9 cellular contexts compared by ENCODE assay signal in genomic region chr2:233075141-233075965, GRCh38. TPM values are rescaled to one million over a fixed set of nuclear protein-coding genes. Genes with fewer than 3 reads are reported as not detected.
DNase-seq lines count a peak whose midpoint lies in the region; ATAC-seq and TF ChIP-seq lines count a peak whose summit lies in the region.
"Had no signal": no experiment of that assay in that cellular context is flagged by ENCODE, and none has a peak within 500 bp of the region (broad histone marks: within the 10 kb centered on the region; RNA-seq: fewer than 3 reads in every experiment).

No MANE protein-coding gene starts in this region.

- H3K9me3 Mint-ChIP-seq in activated T-helper 17 cell treated with anti-CD3 and anti-CD28 coated beads, Interleukin-2, amount 50 U/mL, for 72 hours, result no peaks in the 10 kb centered on the region

- H3K4me1 Mint-ChIP-seq in activated T-helper 17 cell treated with anti-CD3 and anti-CD28 coated beads, Interleukin-2, amount 50 U/mL, for 72 hours, result peaks cover 15% of the 10 kb centered on the region

- peaks cover 0 to 75% (median 19%) of the 10 kb centered on the region in 6 donors for H3K36me3 ChIP-seq in spleen

- DNase-seq in SIG-M5 treated with dmso at 0.1 percent for 504 hours (lab: John Stamatoyannopoulos, UW; ENCODE audit: unreplicated experiment) (peak; percentile 55), SIG-M5 (lab: John Stamatoyannopoulos, UW) (no peak), spleen (peak; percentile 83), GM19240 (ENCODE audit: insufficient read length, low spot score) (no peak), NCI-H345 (lab: John Stamatoyannopoulos, UW) (no peak), NCI-H2107 treated with DMSO at 0.1 percent for 48 hours (lab: John Stamatoyannopoulos, UW; ENCODE audit: unreplicated experiment) (no peak)

- no peaks in the 10 kb centered on the region for H3K27me3 ChIP-seq in spleen (replicated peaks in 1 of 7)

- H3K4me3 Mint-ChIP-seq in activated T-helper 17 cell treated with anti-CD3 and anti-CD28 coated beads, Interleukin-2, amount 50 U/mL, for 72 hours, result no peak overlapping the region

- peaks cover 0 to 9% (median 3%) of the 10 kb centered on the region in 8 donors for H3K9me3 ChIP-seq in spleen

- H3K27me3 Mint-ChIP-seq in activated T-helper 17 cell treated with anti-CD3 and anti-CD28 coated beads, Interleukin-2, amount 50 U/mL, for 72 hours, result no peaks in the 10 kb centered on the region

- H3K27ac Mint-ChIP-seq in activated T-helper 17 cell treated with anti-CD3 and anti-CD28 coated beads, Interleukin-2, amount 50 U/mL, for 72 hours, result no peak overlapping the region

- ATAC-seq in HG03025 (IDR thresholded peaks at IDR 0.05; ENCODE audit: low FRiP score, unreplicated experiment), result peak; percentile 28
- peak; percentile 27 for ATAC-seq in activated T-helper 17 cell treated with anti-CD3 and anti-CD28 coated beads, Interleukin-2, amount 50 U/mL, for 72 hours (replicated peaks)

- peak overlapping the region in 5 of 8 donors; percentile 1 to 60 (median 16) for H3K4me3 ChIP-seq in spleen

- intact Hi-C loops in spleen (cut with DNase I; ENCODE audit: low total_unique reads), result no loop called here

- TF ChIP-seq CTCF in spleen (IDR thresholded peaks at IDR 0.05 in 8 of 11, conservative IDR thresholded peaks at IDR 0.05 in 3 of 11), result no peak

- peaks cover 16% of the 10 kb centered on the region for H3K36me3 Mint-ChIP-seq in activated T-helper 17 cell treated with anti-CD3 and anti-CD28 coated beads, Interleukin-2, amount 50 U/mL, for 72 hours (ENCODE audit: low read depth)

- H3K4me1 ChIP-seq in spleen, result peaks cover 55 to 100% (median 97%) of the 10 kb centered on the region in 6 donors

- peak overlapping the region; percentile 45 to 96 (median 92) for H3K27ac ChIP-seq in spleen

- TF ChIP-seq POLR2A in spleen (IDR thresholded peaks at IDR 0.05), result no peak

- 34 to 55% (median 42%) methylated on average over 6 of the region's 6 CpGs for WGBS in spleen, 5 donors

RNA-seq across cellular contexts. Expression of gene INPP5D, which starts 15.2 kb away (rescaled TPM):
- 10 to 100 TPM; 81.6 to 89.8 TPM for total RNA-seq in activated T-helper 17 cell treated with anti-CD3 and anti-CD28 coated beads, Interleukin-2, amount 50 U/mL, for 72 hours
- total RNA-seq in spleen, result 100 to 1,000 TPM; 172 to 246 (median 186) TPM
- 10 to 100 TPM; 71.1 to 97.8 (median 97.4) TPM for polyA plus RNA-seq in spleen

RNA-seq across cellular contexts. Expression of gene NEU2, which starts 42.9 kb away (rescaled TPM):
- total RNA-seq in activated T-helper 17 cell treated with anti-CD3 and anti-CD28 coated beads, Interleukin-2, amount 50 U/mL, for 72 hours, result not detected
- total RNA-seq in spleen, result not detected
- not detected for polyA plus RNA-seq in spleen
- total RNA-seq: A673 had no signal

Comparison
In these comparisons a context has a peak if more than half of its experiments do, and no peak if none do; other contexts are left out.
1. DNase-seq: peak in SIG-M5 treated with dmso at 0.1 percent for 504 hours (single experiment) and spleen (single experiment); none in SIG-M5 (single experiment), GM19240 (single experiment), NCI-H345 (single experiment) and NCI-H2107 treated with DMSO at 0.1 percent for 48 hours (single experiment).